21 cellular contexts compared by ENCODE assay signal in the genomic region with DNA sequence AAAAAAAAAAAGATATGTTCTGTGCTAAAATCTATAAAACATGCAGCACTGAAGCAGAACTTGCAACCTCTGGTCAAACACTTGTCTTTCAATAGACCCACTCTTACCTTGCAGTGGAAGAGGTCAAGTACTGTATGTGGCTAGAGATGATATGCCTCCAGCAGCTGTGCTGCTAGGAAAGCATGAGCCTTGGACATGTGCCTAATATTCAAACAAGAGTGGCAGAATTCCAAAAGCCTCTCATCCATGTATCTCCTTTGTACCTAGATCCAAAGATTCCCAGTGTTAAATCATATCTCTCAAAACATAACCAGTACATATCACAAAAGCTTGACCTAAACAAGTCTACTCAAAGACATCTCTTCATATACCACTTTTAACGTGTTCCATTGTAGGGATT.
"Had no signal": no experiment of that assay in that cellular context is flagged by ENCODE, and none has a peak within 500 bp of the region (broad histone marks: within the 10 kb centered on the region; RNA-seq: fewer than 3 reads in every experiment).

No MANE protein-coding gene starts in this region.

- H3K36me3 Mint-ChIP-seq: activated CD8-positive, alpha-beta memory T cell treated with anti-CD3 and anti-CD28 coated beads, Interleukin-2, amount 10 ng/mL, durations not matched to agents 7 days and 5 days; activated naive CD4-positive, alpha-beta T cell treated with anti-CD3 and anti-CD28 coated beads, Interleukin-2, amount 50 U/mL, for 72 hours had no signal

- H3K9me3 Mint-ChIP-seq: nephron progenitor cell had no signal

- H3K27ac ChIP-seq: breast epithelium, gastroesophageal sphincter, heart left ventricle, left ventricle myocardium inferior, neutrophil, right lobe of liver, upper lobe of left lung, vagina had no signal

- H3K27me3 ChIP-seq: breast epithelium, gastroesophageal sphincter, heart left ventricle, neutrophil, right lobe of liver, upper lobe of left lung, vagina had no signal

- H3K36me3 ChIP-seq: breast epithelium, gastroesophageal sphincter, heart left ventricle, left ventricle myocardium inferior, neutrophil, right lobe of liver, upper lobe of left lung, vagina had no signal

- H3K4me1 ChIP-seq: breast epithelium, gastroesophageal sphincter, heart left ventricle, left ventricle myocardium inferior, right lobe of liver, upper lobe of left lung, vagina had no signal

- H3K4me1 Mint-ChIP-seq: activated B cell treated with CpG ODN at 0.5 μM for 24 hours; activated CD8-positive, alpha-beta memory T cell treated with anti-CD3 and anti-CD28 coated beads, Interleukin-2, amount 10 ng/mL, durations not matched to agents 7 days and 5 days; nephron progenitor cell had no signal

- H3K4me3 ChIP-seq: breast epithelium, gastroesophageal sphincter, heart left ventricle, left ventricle myocardium inferior, right lobe of liver, upper lobe of left lung, vagina had no signal

- ATAC-seq: activated CD8-positive, alpha-beta memory T cell treated with anti-CD3 and anti-CD28 coated beads, Interleukin-2, amount 10 ng/mL, durations not matched to agents 7 days and 5 days; activated CD8-positive, alpha-beta T cell treated with anti-CD3 and anti-CD28 coated beads, Interleukin-2, amount 10 ng/mL, durations not matched to agents 7 days and 5 days; activated naive CD4-positive, alpha-beta T cell treated with anti-CD3 and anti-CD28 coated beads, Interleukin-2, amount 50 U/mL, for 72 hours; gastroesophageal sphincter; heart left ventricle; right lobe of liver; stimulated activated naive CD8-positive, alpha-beta T cell treated with anti-CD3 and anti-CD28 coated beads, Interleukin-15, Interleukin-2, amounts not matched to agents 100 U/mL and 50 U/mL, for 24 hours had no signal

- H3K9me3 ChIP-seq: breast epithelium, gastroesophageal sphincter, heart left ventricle, left ventricle myocardium inferior, neutrophil, right lobe of liver, upper lobe of left lung, vagina had no signal

- H3K27me3 Mint-ChIP-seq: activated B cell treated with CpG ODN at 0.5 μM for 24 hours; activated CD8-positive, alpha-beta memory T cell treated with anti-CD3 and anti-CD28 coated beads, Interleukin-2, amount 10 ng/mL, durations not matched to agents 7 days and 5 days had no signal

- H3K27ac Mint-ChIP-seq: activated B cell treated with CpG ODN at 0.5 μM for 24 hours; activated CD8-positive, alpha-beta memory T cell treated with anti-CD3 and anti-CD28 coated beads, Interleukin-2, amount 10 ng/mL, durations not matched to agents 7 days and 5 days; activated CD8-positive, alpha-beta T cell treated with anti-CD3 and anti-CD28 coated beads, Interleukin-2, amount 10 ng/mL, durations not matched to agents 7 days and 5 days; activated naive CD4-positive, alpha-beta T cell treated with anti-CD3 and anti-CD28 coated beads, Interleukin-2, amount 50 U/mL, for 72 hours; activated T-helper 2 cell treated with anti-CD3 and anti-CD28 coated beads, Interferon-gamma antibody, Interleukin-2, Interleukin-4, amounts not matched to agents 10 μg/mL and 5 μg/mL and 100 μg/mL, durations not matched to agents 14 hours and 24 hours and 36 hours; nephron progenitor cell had no signal

- DNase-seq: activated B cell treated with CpG ODN at 0.5 μM for 24 hours; activated CD8-positive, alpha-beta memory T cell treated with anti-CD3 and anti-CD28 coated beads, Interleukin-2, amount 10 ng/mL, durations not matched to agents 7 days and 5 days; activated CD8-positive, alpha-beta T cell treated with anti-CD3 and anti-CD28 coated beads, Interleukin-2, amount 10 ng/mL, durations not matched to agents 7 days and 5 days; activated T-cell treated with anti-CD3 and anti-CD28 coated beads, Interleukin-2, amount 50 U/mL, for 48 hours; central memory CD4-positive, alpha-beta T cell; heart left ventricle; hypothalamus; left ventricle myocardium inferior; nephron progenitor cell; right lobe of liver; stimulated activated CD4-positive, alpha-beta T cell treated with anti-CD3 and anti-CD28 coated beads, Interleukin-4, amount 100 ng/mL, for 1 hour; stimulated activated naive CD8-positive, alpha-beta T cell treated with anti-CD3 and anti-CD28 coated beads, Interleukin-15, Interleukin-2, amounts not matched to agents 100 U/mL and 50 U/mL, for 24 hours; substantia nigra; T-helper 2 cell; upper lobe of left lung had no signal

- H3K4me3 Mint-ChIP-seq: activated B cell treated with CpG ODN at 0.5 μM for 24 hours; activated CD8-positive, alpha-beta memory T cell treated with anti-CD3 and anti-CD28 coated beads, Interleukin-2, amount 10 ng/mL, durations not matched to agents 7 days and 5 days; activated CD8-positive, alpha-beta T cell treated with anti-CD3 and anti-CD28 coated beads, Interleukin-2, amount 10 ng/mL, durations not matched to agents 7 days and 5 days; nephron progenitor cell had no signal
